In the genomic region with DNA sequence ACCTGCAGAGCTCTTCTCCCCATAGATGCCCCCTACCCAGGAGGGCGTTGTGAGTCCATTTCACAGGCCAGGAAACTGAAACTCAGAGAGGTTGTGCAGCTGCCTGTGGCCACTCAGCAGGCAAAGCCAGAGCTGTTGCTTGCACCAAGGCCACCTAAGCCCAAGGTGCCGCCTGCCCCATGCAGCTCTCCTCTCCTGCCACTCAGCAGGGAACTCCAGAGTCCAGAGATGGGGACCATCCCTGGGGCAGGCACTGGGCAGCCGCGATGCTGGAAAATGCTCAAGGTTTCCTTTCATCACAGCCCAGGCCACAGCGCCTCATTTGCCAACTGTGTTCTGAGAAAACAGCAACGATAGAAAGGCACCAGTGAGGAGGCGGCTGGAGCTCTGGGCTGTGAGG, we compare ENCODE assay signal across 16 cellular contexts. TPM values are rescaled to one million over a fixed set of nuclear protein-coding genes. Genes with fewer than 3 reads are reported as not detected.
A peak's percentile ranks its signal among the peaks of the same experiment; 100 is the strongest.
DNase-seq lines count a peak whose midpoint lies in the region; ATAC-seq and TF ChIP-seq lines count a peak whose summit lies in the region.
"Had no signal": no experiment of that assay in that cellular context is flagged by ENCODE, and none has a peak within 500 bp of the region (broad histone marks: within the 10 kb centered on the region; RNA-seq: fewer than 3 reads in every experiment).

No MANE protein-coding gene starts in this region.

- no peak overlapping the region for H2AFZ ChIP-seq in neuronal stem cell (ENCODE audit: low read length)

- peak overlapping the region; percentile 73 for H2AK5ac ChIP-seq in neuronal stem cell (ENCODE audit: low read depth, low read length)

- no peaks in the 10 kb centered on the region for H3K36me3 ChIP-seq in neuronal stem cell (replicated peaks in 1 of 2; ENCODE audit: control insufficient read depth in 2 of 2, insufficient read depth in 2 of 2, low read length in 2 of 2)
- H3K36me3 ChIP-seq: BLaER1 had no signal

- no peak overlapping the region for H3K4me2 ChIP-seq in neuronal stem cell (ENCODE audit: insufficient read depth, low read length, poor library complexity, severe bottlenecking)
- H3K4me2 ChIP-seq: BLaER1 had no signal

- peak overlapping the region; percentile 77 for H2BK12ac ChIP-seq in neuronal stem cell (ENCODE audit: low read length)

- no peaks in the 10 kb centered on the region for H3K4me1 Mint-ChIP-seq in chondrocyte (ENCODE audit: low read depth)
- H3K4me1 Mint-ChIP-seq: CD8-positive, alpha-beta memory T cell; IgD-negative memory B cell had no signal

- no peak overlapping the region for H2BK120ac ChIP-seq in neuronal stem cell (ENCODE audit: low read depth, low read length)

- H3K9me3 Mint-ChIP-seq in chondrocyte (ENCODE audit: low read depth) = no peaks in the 10 kb centered on the region
- H3K9me3 Mint-ChIP-seq: CD8-positive, alpha-beta memory T cell had no signal

- H3K23ac ChIP-seq in neuronal stem cell (ENCODE audit: low read depth, low read length, poor library complexity) = no peak overlapping the region

- H4K91ac ChIP-seq in neuronal stem cell (ENCODE audit: low read depth, low read length, poor library complexity) = no peak overlapping the region

- H3K4me3 Mint-ChIP-seq in chondrocyte (ENCODE audit: unreplicated experiment) = no peak overlapping the region
- H3K4me3 Mint-ChIP-seq: CD8-positive, alpha-beta memory T cell; IgD-negative memory B cell had no signal

- H3K36me3 Mint-ChIP-seq in chondrocyte (ENCODE audit: low read depth) = no peaks in the 10 kb centered on the region
- H3K36me3 Mint-ChIP-seq: CD8-positive, alpha-beta memory T cell had no signal

- no peak for TF ChIP-seq CTCF in chondrocyte (IDR thresholded peaks at IDR 0.05)

- H2BK15ac ChIP-seq in neuronal stem cell (ENCODE audit: low read length) = peak overlapping the region; percentile 63

- H4K8ac ChIP-seq in neuronal stem cell (ENCODE audit: low read depth, low read length) = no peak overlapping the region

- no CpG with 5 or more reads among the region's 7 CpGs for WGBS in neuronal stem cell (ENCODE audit: extremely low coverage in 2 of 2, insufficient read length in 2 of 2, insufficient replicate concordance in 1 of 2), 2 donors

- H3K27ac ChIP-seq in neuronal stem cell (replicated peaks; ENCODE audit: low read length) = no peak overlapping the region
- H3K27ac ChIP-seq: 22Rv1, BLaER1 had no signal

- peaks cover 0 to 5% of the 10 kb centered on the region in 2 donors for H3K4me1 ChIP-seq in neuronal stem cell (ENCODE audit: control insufficient read depth in 2 of 2, insufficient read depth in 1 of 2, low read depth in 1 of 2, low read length in 2 of 2)
- H3K4me1 ChIP-seq: Caco-2 had no signal

- H3K4me3 ChIP-seq in neuronal stem cell (ENCODE audit: low read length in 2 of 2) = no peak overlapping the region
- H3K4me3 ChIP-seq: BLaER1 had no signal

- peaks cover 12% of the 10 kb centered on the region for H3K27me3 Mint-ChIP-seq in chondrocyte (ENCODE audit: low read depth)

- DNase-seq in activated effector memory CD4-positive, alpha-beta T cell treated with anti-CD3 and anti-CD28 coated beads, Interleukin-2, amount 50 U/mL, for 16 hours = peak; percentile 53
- DNase-seq in activated effector memory CD4-positive, alpha-beta T cell treated with Interleukin-2 at 50 U/mL for 16 hours = no peak
- DNase-seq in chondrocyte (ENCODE audit: low spot score) (peak; percentile 61), neuronal stem cell (ENCODE audit: low spot score) (no peak), SHP77 (lab: John Stamatoyannopoulos, UW) (no peak), NCI-H1694 (lab: John Stamatoyannopoulos, UW) (no peak)
- DNase-seq: AML-193; Caco-2; CD8-positive, alpha-beta memory T cell; KG1 had no signal

- no peaks in the 10 kb centered on the region for H3K79me1 ChIP-seq in neuronal stem cell (ENCODE audit: low read depth, low read length)

- peaks cover 0 to 4% (median 0%) of the 10 kb centered on the region in 3 experiments for H3K27me3 ChIP-seq in neuronal stem cell (ENCODE audit: control insufficient read depth in 3 of 3, insufficient read depth in 3 of 3, low read depth in 1 of 3, low read length in 3 of 3)
- H3K27me3 ChIP-seq: BLaER1 had no signal

- peak overlapping the region; percentile 75 for H3K18ac ChIP-seq in neuronal stem cell (ENCODE audit: low read length)

- no peak overlapping the region for H2BK5ac ChIP-seq in neuronal stem cell (ENCODE audit: low read length)

- no peak overlapping the region for H3K9ac ChIP-seq in neuronal stem cell (ENCODE audit: low read depth, low read length, poor library complexity)
- H3K9ac ChIP-seq: BLaER1 had no signal

- H3K14ac ChIP-seq in neuronal stem cell (ENCODE audit: low read length) = no peak overlapping the region

- H3K4ac ChIP-seq in neuronal stem cell (ENCODE audit: low read length) = no peak overlapping the region

- ATAC-seq in GM21576 (IDR thresholded peaks at IDR 0.05; ENCODE audit: unreplicated experiment) (no peak), esophagus mucosa (no peak)

- H3K9me3 ChIP-seq in neuronal stem cell (replicated peaks in 1 of 2; ENCODE audit: control insufficient read depth in 2 of 2, insufficient read depth in 1 of 2, low read depth in 1 of 2, low read length in 2 of 2) = no peaks in the 10 kb centered on the region
- H3K9me3 ChIP-seq: BLaER1, Caco-2 had no signal

- no peak overlapping the region for H3K27ac Mint-ChIP-seq in chondrocyte (ENCODE audit: unreplicated experiment)
- H3K27ac Mint-ChIP-seq: CD8-positive, alpha-beta memory T cell; IgD-negative memory B cell had no signal

RNA-seq across cellular contexts. Expression of a gene that starts 41.0 kb away (rescaled TPM):
- total RNA-seq in chondrocyte = 55.6 to 68.7 TPM (median 62.0 TPM) in 3 replicates
- polyA plus RNA-seq in neuronal stem cell (2013, experiment 1 of 2) = 35.9 TPM
- polyA plus RNA-seq in neuronal stem cell (2013, experiment 2 of 2) = 36.4 TPM
- 52.4 TPM for total RNA-seq in esophagus mucosa

RNA-seq across cellular contexts. Expression of a gene that starts 59.1 kb away (rescaled TPM):
- total RNA-seq in chondrocyte (0.35 TPM in 1 of 3 replicates, not detected in the others), esophagus mucosa (0.16 TPM)
- polyA plus RNA-seq in neuronal stem cell (2013, experiment 1 of 2) = 0.57 TPM
- 0.69 TPM for polyA plus RNA-seq in neuronal stem cell (2013, experiment 2 of 2)
- total RNA-seq: Caco-2; CD8-positive, alpha-beta memory T cell; HT-29 had no signal
- polyA plus RNA-seq: CD8-positive, alpha-beta memory T cell; IgD-negative memory B cell had no signal

Comparison
In these comparisons a context has a peak if more than half of its experiments do, and no peak if none do; other contexts are left out.
1. DNase-seq: peak in activated effector memory CD4-positive, alpha-beta T cell treated with anti-CD3 and anti-CD28 coated beads, Interleukin-2, amount 50 U/mL, for 16 hours (single experiment) and chondrocyte (single experiment); none in activated effector memory CD4-positive, alpha-beta T cell treated with Interleukin-2 at 50 U/mL for 16 hours (single experiment), neuronal stem cell (single experiment), SHP77 (0 of 2) and NCI-H1694 (single experiment).